ENCODE assay signal across 1 cellular context in the genomic region with DNA sequence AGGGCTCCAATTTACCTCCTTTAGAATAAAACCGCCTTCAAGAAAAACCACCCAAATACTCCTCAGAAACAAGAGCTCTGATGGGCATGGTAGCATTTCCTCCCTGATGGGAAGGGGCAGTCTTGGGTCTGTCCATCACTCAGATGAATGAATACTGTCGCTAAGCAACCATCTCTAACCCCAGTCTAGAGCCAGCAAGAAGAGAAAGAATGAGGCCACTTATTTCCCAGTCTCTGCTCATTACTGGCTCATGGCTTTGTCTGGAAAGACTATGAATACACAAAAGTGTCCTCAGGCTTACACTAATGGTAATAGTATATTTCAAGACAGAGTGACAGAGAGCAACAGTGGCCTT.
TF ChIP-seq lines count a peak whose summit lies in the region.

No MANE protein-coding gene starts in this region.

TF ChIP-seq in GM23338, 12 proteins besides CTCF, POLR2A, EP300 and RAD21 (continued from another document):
- no peak for TF ChIP-seq STAT1 (IDR thresholded peaks at IDR 0.05; ENCODE audit: unreplicated experiment)
- TF ChIP-seq POLR2AphosphoS5 (IDR thresholded peaks at IDR 0.05; ENCODE audit: low read depth), result no peak
